Comparison of ENCODE assay signal across 8 cellular contexts in the genomic region with DNA sequence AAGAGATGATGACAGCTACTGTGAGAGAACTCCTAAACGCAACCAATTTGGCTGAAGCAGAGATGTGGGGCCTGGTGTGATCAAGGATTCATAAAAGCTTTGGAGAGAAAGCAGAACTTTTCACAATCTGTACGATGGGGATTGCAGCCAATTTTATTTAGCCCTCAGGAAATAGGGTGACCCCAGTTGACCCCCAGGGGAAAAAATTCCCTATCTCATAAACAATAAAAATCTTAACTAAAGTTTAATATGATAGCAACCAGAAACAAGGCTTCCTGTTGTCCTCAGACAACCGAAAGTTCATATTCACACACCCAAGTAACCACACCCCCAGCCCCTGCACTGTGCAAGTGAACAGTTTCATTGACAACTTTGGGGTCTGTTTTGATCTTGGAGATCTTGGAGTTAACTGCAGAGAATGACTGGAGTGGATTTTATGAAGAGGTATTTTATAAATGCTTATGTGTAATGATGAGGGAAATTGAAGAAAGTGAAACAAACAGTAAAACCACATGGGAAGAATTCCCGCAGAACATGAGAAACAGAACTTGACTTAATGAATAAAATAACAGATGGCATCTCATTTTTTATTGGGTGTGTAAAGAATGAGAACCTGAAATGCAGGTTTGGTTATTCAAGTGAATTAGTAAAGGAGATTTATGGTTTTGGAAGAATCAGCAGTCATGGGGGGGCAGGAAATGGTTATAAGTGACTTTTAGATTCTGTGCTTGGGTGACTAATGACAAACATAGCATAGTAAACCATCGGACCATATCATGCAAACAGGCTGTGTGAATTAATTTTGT.
DNase-seq lines count a peak whose midpoint lies in the region; ATAC-seq and TF ChIP-seq lines count a peak whose summit lies in the region.

No MANE protein-coding gene starts in this region.

- H3K27me3 ChIP-seq in PC-9 (ENCODE audit: insufficient read depth, low read depth) = no peaks in the 10 kb centered on the region
- H3K27me3 ChIP-seq in iPS-20b (ENCODE audit: insufficient read depth, low read length) = no peaks in the 10 kb centered on the region

- H3K36me3 ChIP-seq in PC-9 (ENCODE audit: low read depth) (no peaks in the 10 kb centered on the region), iPS-20b (ENCODE audit: insufficient read depth, low read depth, low read length) (no peaks in the 10 kb centered on the region)

- peak overlapping the region; percentile 48 for H2AFZ ChIP-seq in PC-9

- POLR2A ChIA-PET in PC-9 (lab: Charles Lee; ENCODE audit: unreplicated experiment) = no interaction called here

- H4K20me1 ChIP-seq in PC-9 (ENCODE audit: insufficient read depth) = no peaks in the 10 kb centered on the region

- H3K27ac ChIP-seq in PC-9 (peak overlapping the region; percentile 94), iPS-20b (ENCODE audit: low read length) (no peak overlapping the region)

- H3K4me1 ChIP-seq in PC-9 (replicated peaks; ENCODE audit: insufficient read depth) (peaks cover 37% of the 10 kb centered on the region), iPS-20b (ENCODE audit: insufficient read depth, low read length) (peaks cover 21% of the 10 kb centered on the region)

- ATAC-seq in Right ventricle myocardium superior (ENCODE audit: poor library complexity) = peak; percentile 57
- ATAC-seq in Right ventricle myocardium inferior = no peak
- ATAC-seq in HG02885 (IDR thresholded peaks at IDR 0.05; ENCODE audit: poor library complexity, unreplicated experiment) = peak; percentile 84

- DNase-seq in Right ventricle myocardium superior (no peak), Right ventricle myocardium inferior (ENCODE audit: missing footprints) (no peak), PC-9 (peak; percentile 31 to 96), AG08396 (ENCODE audit: low spot score) (no peak), KBM-7 (no peak)
- DNase-seq in activated CD8-positive, alpha-beta memory T cell treated with anti-CD3 and anti-CD28 coated beads for 24 hours = no peak

- H3K4me2 ChIP-seq in PC-9 = peak overlapping the region; percentile 84

- BruUV-seq in PC-9 (replicated peaks; lab: Mats Ljungman, UMichigan) = no TSS peak

- in situ Hi-C loops in KBM-7 (cut with MboI; ENCODE audit: low pct_unique_long_range_greater_than_20kb, low sequenced_read_pairs) = loop anchor here (25.0 kb wide), 1 partner anchor 412 kb away; no protein-coding TSS in a partner anchor

- no peaks in the 10 kb centered on the region for H3K79me2 ChIP-seq in PC-9 (ENCODE audit: low read depth)

- CTCF ChIA-PET in PC-9 (lab: Charles Lee) = interaction anchor here (1.4 kb wide), 1 partner anchor 293 kb away, joined by 5 read pairs; no protein-coding TSS in a partner anchor

- peak overlapping the region; percentile 49; the same call in 1 of the 2 replicates for H3K4me3 ChIP-seq in PC-9
- no peak overlapping the region for H3K4me3 ChIP-seq in iPS-20b (ENCODE audit: low read length)

- peaks cover 26% of the 10 kb centered on the region for H3F3A ChIP-seq in PC-9 (ENCODE audit: insufficient read depth, low read depth)

- intact Hi-C loops in Right ventricle myocardium superior (cut with DNase I) (loop anchor here (5.0 kb wide), 2 partner anchors 127 to 407 kb away; no protein-coding TSS in a partner anchor), Right ventricle myocardium inferior (cut with DNase I) (loop anchor here (5.0 kb wide), 1 partner anchor 292 kb away; no protein-coding TSS in a partner anchor), PC-9 (cut with micrococcal nuclease; ENCODE audit: unreplicated experiment) (loop anchor here (1.0 to 10.0 kb wide), 6 partner anchors 30 to 604 kb away; no protein-coding TSS in a partner anchor)

- peaks cover 8% of the 10 kb centered on the region; the same call in 1 of the 2 replicates for H3K9me3 ChIP-seq in PC-9 (ENCODE audit: insufficient read depth, low read depth)
- no peaks in the 10 kb centered on the region for H3K9me3 ChIP-seq in iPS-20b (ENCODE audit: insufficient read depth, low read depth, low read length)

- TF ChIP-seq CTCF in PC-9 (conservative IDR thresholded peaks at IDR 0.05) = no peak

- H3K9ac ChIP-seq in iPS-20b (ENCODE audit: low read depth, low read length) = peak overlapping the region; percentile 3; the same call in 1 of the 2 replicates

- H3K9me2 ChIP-seq in PC-9 (ENCODE audit: insufficient read depth) = no peaks in the 10 kb centered on the region

Comparison
In these comparisons a context has a peak if more than half of its experiments do, and no peak if none do; other contexts are left out.
1. DNase-seq: peak in PC-9 (2 of 2); none in Right ventricle myocardium superior (single experiment), Right ventricle myocardium inferior (single experiment), activated CD8-positive, alpha-beta memory T cell treated with anti-CD3 and anti-CD28 coated beads for 24 hours (single experiment), AG08396 (single experiment) and KBM-7 (single experiment).